Comparison of ENCODE assay signal across 9 cellular contexts in the genomic region with DNA sequence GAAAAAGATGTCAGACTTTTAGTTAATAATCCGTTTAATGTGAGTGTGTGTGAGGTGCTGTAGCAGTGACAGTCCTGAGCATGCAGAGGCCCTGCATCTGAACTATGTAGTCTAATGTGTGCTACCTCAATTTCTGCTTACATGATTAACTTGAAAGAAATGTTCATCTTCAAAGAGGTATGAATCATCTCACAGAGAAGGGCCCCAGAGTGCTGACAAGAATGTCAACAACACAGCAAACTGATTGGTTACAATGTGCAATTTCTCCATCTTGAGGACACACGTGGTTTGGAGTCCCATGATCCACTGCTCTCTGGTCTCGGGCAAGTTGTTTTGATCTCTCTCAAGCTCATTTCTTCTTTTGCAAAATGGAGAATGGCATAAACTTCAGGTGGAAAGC.
DNase-seq lines count a peak whose midpoint lies in the region; ATAC-seq and TF ChIP-seq lines count a peak whose summit lies in the region.
"Had no signal": no experiment of that assay in that cellular context is flagged by ENCODE, and none has a peak within 500 bp of the region (broad histone marks: within the 10 kb centered on the region; RNA-seq: fewer than 3 reads in every experiment).

No MANE protein-coding gene starts in this region.

- TF ChIP-seq CTCF in WTC11 (IDR thresholded peaks at IDR 0.05), result no peak

- DNase-seq in SIG-M5 treated with dmso at 0.1 percent for 504 hours (lab: John Stamatoyannopoulos, UW; ENCODE audit: unreplicated experiment) (peak; percentile 14), SIG-M5 (lab: John Stamatoyannopoulos, UW) (no peak), OCI-M1 (lab: John Stamatoyannopoulos, UW) (peak; percentile 33), WTC11 (ENCODE audit: low spot score) (no peak), NCI-H1694 (lab: John Stamatoyannopoulos, UW) (no peak)
- DNase-seq in activated naive CD8-positive, alpha-beta T cell treated with anti-CD3 and anti-CD28 coated beads, Interleukin-2, amount 50 U/mL, for 24 hours, result peak; percentile 4
- DNase-seq in naive thymus-derived CD8-positive, alpha-beta T cell, result peak in 9 of 10 donors; percentile 20 to 83 (median 33)
- DNase-seq: GOT3 had no signal

- H3K27ac Mint-ChIP-seq in activated naive CD8-positive, alpha-beta T cell treated with anti-CD3 and anti-CD28 coated beads, Interleukin-2, amount 50 U/mL, for 24 hours, result peak overlapping the region; percentile 52
- H3K27ac Mint-ChIP-seq in naive thymus-derived CD8-positive, alpha-beta T cell, result peak overlapping the region; percentile 46 to 96 (median 86)
- H3K27ac Mint-ChIP-seq in WTC11, result no peak overlapping the region

- POLR2A ChIA-PET in naive thymus-derived CD8-positive, alpha-beta T cell (lab: Charles Lee), result interaction anchor here (1.6 kb wide), 2 partner anchors 10 to 265 kb away, joined by 4 to 7 read pairs; no protein-coding TSS in a partner anchor
- POLR2A ChIA-PET in WTC11 (lab: Charles Lee), result no interaction called here

- H3K27me3 Mint-ChIP-seq in activated naive CD8-positive, alpha-beta T cell treated with anti-CD3 and anti-CD28 coated beads, Interleukin-2, amount 50 U/mL, for 24 hours, result no peaks in the 10 kb centered on the region
- H3K27me3 Mint-ChIP-seq in naive thymus-derived CD8-positive, alpha-beta T cell, result no peaks in the 10 kb centered on the region
- H3K27me3 Mint-ChIP-seq in WTC11 (ENCODE audit: low read depth), result no peaks in the 10 kb centered on the region

- peaks cover 30% of the 10 kb centered on the region for H3K36me3 Mint-ChIP-seq in activated naive CD8-positive, alpha-beta T cell treated with anti-CD3 and anti-CD28 coated beads, Interleukin-2, amount 50 U/mL, for 24 hours (ENCODE audit: low read depth)
- peaks cover 9 to 82% (median 60%) of the 10 kb centered on the region in 3 donors for H3K36me3 Mint-ChIP-seq in naive thymus-derived CD8-positive, alpha-beta T cell
- peaks cover 27% of the 10 kb centered on the region for H3K36me3 Mint-ChIP-seq in WTC11

- no peak overlapping the region for H3K4me3 Mint-ChIP-seq in activated naive CD8-positive, alpha-beta T cell treated with anti-CD3 and anti-CD28 coated beads, Interleukin-2, amount 50 U/mL, for 24 hours
- peak overlapping the region in 7 of 10 donors; percentile 9 to 59 (median 37) for H3K4me3 Mint-ChIP-seq in naive thymus-derived CD8-positive, alpha-beta T cell
- no peak overlapping the region for H3K4me3 Mint-ChIP-seq in WTC11

- CTCF ChIA-PET in WTC11 (lab: Charles Lee), result no interaction called here

- H3K4me1 Mint-ChIP-seq in activated naive CD8-positive, alpha-beta T cell treated with anti-CD3 and anti-CD28 coated beads, Interleukin-2, amount 50 U/mL, for 24 hours, result peaks cover 36% of the 10 kb centered on the region
- H3K4me1 Mint-ChIP-seq in naive thymus-derived CD8-positive, alpha-beta T cell, result peaks cover 10 to 45% (median 39%) of the 10 kb centered on the region in 4 donors
- no peaks in the 10 kb centered on the region for H3K4me1 Mint-ChIP-seq in WTC11

- ATAC-seq in activated naive CD8-positive, alpha-beta T cell treated with anti-CD3 and anti-CD28 coated beads, Interleukin-2, amount 50 U/mL, for 24 hours, result peak; percentile 81
- ATAC-seq in naive thymus-derived CD8-positive, alpha-beta T cell, result peak; percentile 95
- ATAC-seq in WTC11 (no peak), HG03342 (IDR thresholded peaks at IDR 0.05; ENCODE audit: unreplicated experiment) (no peak)

- no peaks in the 10 kb centered on the region for H3K9me3 Mint-ChIP-seq in activated naive CD8-positive, alpha-beta T cell treated with anti-CD3 and anti-CD28 coated beads, Interleukin-2, amount 50 U/mL, for 24 hours
- H3K9me3 Mint-ChIP-seq in naive thymus-derived CD8-positive, alpha-beta T cell, result peaks cover 0 to 2% (median 0%) of the 10 kb centered on the region in 9 donors
- H3K9me3 Mint-ChIP-seq in WTC11, result no peaks in the 10 kb centered on the region

TF ChIP-seq in WTC11, 78 proteins besides CTCF, POLR2A, EP300 and RAD21 (continues in another document):
- TF ChIP-seq HMGA2 (CRISPR knock-in tag; IDR thresholded peaks at IDR 0.05), result no peak
- TF ChIP-seq ZNF138 (CRISPR knock-in tag; conservative IDR thresholded peaks at IDR 0.05), result no peak
- TF ChIP-seq ATF6 (CRISPR knock-in tag; IDR thresholded peaks at IDR 0.05), result no peak
- no peak for TF ChIP-seq E2F4 (CRISPR knock-in tag; IDR thresholded peaks at IDR 0.05; ENCODE audit: borderline replicate concordance, low read depth)
- no peak for TF ChIP-seq RORB (CRISPR knock-in tag; IDR thresholded peaks at IDR 0.05)
- no peak for TF ChIP-seq AFF4 (CRISPR knock-in tag; IDR thresholded peaks at IDR 0.05; ENCODE audit: borderline replicate concordance)
- no peak for TF ChIP-seq ZNF423 (CRISPR knock-in tag; IDR thresholded peaks at IDR 0.05)

Comparison
In these comparisons a context has a peak if more than half of its experiments do, and no peak if none do; other contexts are left out.
1. DNase-seq: peak in SIG-M5 treated with dmso at 0.1 percent for 504 hours (single experiment), OCI-M1 (single experiment), activated naive CD8-positive, alpha-beta T cell treated with anti-CD3 and anti-CD28 coated beads, Interleukin-2, amount 50 U/mL, for 24 hours (single experiment) and naive thymus-derived CD8-positive, alpha-beta T cell (9 of 10); none in SIG-M5 (single experiment), WTC11 (single experiment) and NCI-H1694 (single experiment).
2. ATAC-seq: peak in activated naive CD8-positive, alpha-beta T cell treated with anti-CD3 and anti-CD28 coated beads, Interleukin-2, amount 50 U/mL, for 24 hours (single experiment) and naive thymus-derived CD8-positive, alpha-beta T cell (2 of 2); none in WTC11 (single experiment) and HG03342 (single experiment).
3. H3K4me3 Mint-ChIP-seq: peak in naive thymus-derived CD8-positive, alpha-beta T cell (7 of 10); none in activated naive CD8-positive, alpha-beta T cell treated with anti-CD3 and anti-CD28 coated beads, Interleukin-2, amount 50 U/mL, for 24 hours (single experiment) and WTC11 (single experiment).